Comparison of ENCODE assay signal across 8 cellular contexts in the genomic region with DNA sequence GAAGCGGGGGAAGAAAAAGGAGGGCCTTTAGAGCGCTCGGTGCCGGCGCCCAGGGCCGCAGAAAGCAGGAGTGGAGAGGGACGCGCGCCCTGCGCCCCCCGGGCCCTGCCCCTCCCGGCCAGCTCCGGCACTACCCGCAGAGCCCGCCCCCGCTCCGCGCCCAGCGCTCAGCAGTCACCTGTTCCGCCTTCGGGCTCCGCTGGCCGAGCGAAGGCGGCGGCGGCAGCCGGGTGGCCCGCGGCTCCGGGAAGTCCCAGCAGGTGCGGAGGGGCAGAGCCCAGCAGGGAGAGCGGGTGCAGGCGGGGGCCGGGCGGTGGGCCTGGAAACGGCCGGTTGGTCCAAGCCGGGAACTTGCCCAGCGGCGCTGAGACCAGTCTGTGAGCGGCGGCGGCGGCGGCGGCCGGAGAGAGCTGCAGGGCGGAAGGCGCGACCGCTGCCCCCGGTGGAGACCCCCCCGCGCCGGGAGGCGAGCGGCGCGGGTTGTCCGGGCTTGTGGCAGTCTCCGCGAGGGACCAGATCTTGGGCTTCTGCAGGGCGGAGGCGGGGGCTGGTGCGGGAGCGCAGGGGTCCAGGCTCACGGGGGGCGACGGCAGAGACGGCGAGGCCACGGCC. TPM values are rescaled to one million over a fixed set of nuclear protein-coding genes. Genes with fewer than 3 reads are reported as not detected.
DNase-seq lines count a peak whose midpoint lies in the region; ATAC-seq, FAIRE-seq and TF ChIP-seq lines count a peak whose summit lies in the region.

No MANE protein-coding gene starts in this region.

- TF ChIP-seq RAD21 in H1 (IDR thresholded peaks at IDR 0.05 in 1 of 2, conservative IDR thresholded peaks at IDR 0.05 in 1 of 2; ENCODE audit: low read depth in 2 of 2, low read length in 2 of 2): no peak

- H2BK12ac ChIP-seq in H1 (ENCODE audit: low read depth, low read length): 0 out of 2 replicates have a peak overlapping the region, but pooled peaks have one; percentile 50

- no peaks in the 10 kb centered on the region for H3K79me1 ChIP-seq in H1 (ENCODE audit: low read depth, low read length)

- no peak overlapping the region for H2AK5ac ChIP-seq in H1 (ENCODE audit: low read depth, low read length)

- H3K4ac ChIP-seq in H1 (replicated peaks; ENCODE audit: insufficient read length, low read depth, low read length): no peak overlapping the region

- no peak overlapping the region for H4K91ac ChIP-seq in H1 (replicated peaks; ENCODE audit: insufficient read length, low read length)

- H3K36me3 ChIP-seq in BLaER1 (no peaks in the 10 kb centered on the region), KMS-11 (ENCODE audit: insufficient read depth) (no peaks in the 10 kb centered on the region), H1 (ENCODE audit: control insufficient read depth in 2 of 4, insufficient read depth in 4 of 4, low read length in 3 of 4) (no peaks in the 10 kb centered on the region; a peak in 1 of 8 replicates)

- no peak overlapping the region for H3K14ac ChIP-seq in H1 (ENCODE audit: insufficient read length)

- H3K18ac ChIP-seq in H1 (ENCODE audit: extremely low read depth, low read length): no peak overlapping the region

- no peak overlapping the region for H3K9ac ChIP-seq in BLaER1
- H3K9ac ChIP-seq in KMS-11: peak overlapping the region; percentile 27; the same call in 1 of the 2 replicates
- no peak overlapping the region for H3K9ac ChIP-seq in H1 (replicated peaks in 1 of 4; ENCODE audit: extremely low read depth in 1 of 4, low read depth in 3 of 4, low read length in 3 of 4)

- WGBS in H1 (ENCODE audit: extremely low coverage in 1 of 2, insufficient coverage in 1 of 2, insufficient read length in 1 of 2, insufficient replicate concordance in 2 of 2, low coverage in 1 of 2, low lambda C conversion rate in 2 of 2, missing lambda C conversion rate in 1 of 2), 2 experiments: 1% methylated on average over 41 of the region's 73 CpGs; no CpG with 5 or more reads in 1 of the 2 experiments

- CTCF ChIA-PET in H1 (lab: Charles Lee; ENCODE audit: partially characterized antibody): interaction anchor here (0.6 to 2.3 kb wide), 9 partner anchors 9 to 673 kb away, joined by 3 to 8 read pairs (median 5); no protein-coding TSS in a partner anchor

- H2BK5ac ChIP-seq in H1 (ENCODE audit: low read depth, low read length): no peak overlapping the region; the same call in 1 of the 2 replicates

- H2BK120ac ChIP-seq in H1 (replicated peaks; ENCODE audit: low read depth, low read length): no peak overlapping the region

- H3K79me2 ChIP-seq in KMS-11 (ENCODE audit: insufficient read depth, low read depth) (no peaks in the 10 kb centered on the region), H1 (ENCODE audit: control insufficient read depth in 1 of 2, insufficient read depth in 2 of 2, low read length in 2 of 2) (no peaks in the 10 kb centered on the region)

- FAIRE-seq in H1 (lab: Jason Lieb, UNC): no peak

- no peak for ATAC-seq in GM18873 (IDR thresholded peaks at IDR 0.05; ENCODE audit: low FRiP score, unreplicated experiment)

- peak overlapping the region; percentile 62 for H3K4me3 ChIP-seq in BLaER1
- H3K4me3 ChIP-seq in KMS-11 (IDR thresholded peaks at IDR 0.05; ENCODE audit: insufficient read depth, low read depth, low read length): no peak overlapping the region
- peak overlapping the region; percentile 27 to 93 (median 52); a peak in 7 of 8 replicates for H3K4me3 ChIP-seq in H1 (ENCODE audit: extremely low read depth in 1 of 4, insufficient read depth in 2 of 4, low read depth in 3 of 4, low read length in 4 of 4)

- no peak for TF ChIP-seq EP300 in H1 (IDR thresholded peaks at IDR 0.05; ENCODE audit: borderline replicate concordance in 1 of 2, low read depth in 2 of 2, low read length in 2 of 2)

- TF ChIP-seq POLR2A in H1 (IDR thresholded peaks at IDR 0.05; ENCODE audit: control extremely low read depth in 1 of 2, low read depth in 2 of 2, low read length in 2 of 2): no peak

- H4K20me1 ChIP-seq in BLaER1 (peaks cover 83% of the 10 kb centered on the region), KMS-11 (ENCODE audit: insufficient read depth) (no peaks in the 10 kb centered on the region), H1 (replicated peaks in 1 of 2; ENCODE audit: control insufficient read depth in 1 of 2, insufficient read depth in 2 of 2, low read length in 2 of 2) (peaks cover 9 to 12% of the 10 kb centered on the region in 2 experiments)

- H3K27me3 ChIP-seq in BLaER1: peaks cover 98% of the 10 kb centered on the region
- H3K27me3 ChIP-seq in KMS-11 (ENCODE audit: insufficient read depth, low read depth): no peaks in the 10 kb centered on the region
- H3K27me3 ChIP-seq in H1 (replicated peaks in 1 of 4; ENCODE audit: control insufficient read depth in 3 of 4, extremely low read depth in 1 of 4, insufficient read depth in 3 of 4, low read length in 3 of 4): peaks cover 65 to 87% (median 80%) of the 10 kb centered on the region in 4 experiments

- no peak overlapping the region for H2BK20ac ChIP-seq in H1 (ENCODE audit: low read length)

- H3K4me2 ChIP-seq in BLaER1 (peak overlapping the region; percentile 80), KMS-11 (peak overlapping the region; percentile 25; the same call in 1 of the 2 replicates), H1 (ENCODE audit: insufficient read depth in 1 of 2, low read depth in 2 of 2, low read length in 2 of 2) (peak overlapping the region; percentile 77 to 95)

- TF ChIP-seq CTCF in KMS-11 (conservative IDR thresholded peaks at IDR 0.05; ENCODE audit: low read depth, low read length): no peak
- no peak for TF ChIP-seq CTCF in H1 (IDR thresholded peaks at IDR 0.05; ENCODE audit: control extremely low read depth in 1 of 3, insufficient read depth in 1 of 3, low read depth in 1 of 3, low read length in 3 of 3)

- no peak overlapping the region for H3K23ac ChIP-seq in H1 (ENCODE audit: insufficient read length)

- H3K27ac ChIP-seq in BLaER1 (no peak overlapping the region), KMS-11 (no peak overlapping the region), H1 (ENCODE audit: low read depth, low read length) (no peak overlapping the region)

- H3K9me3 ChIP-seq in BLaER1 (peaks cover 18% of the 10 kb centered on the region; the same call in 1 of the 2 replicates), H1 (ENCODE audit: insufficient read depth in 2 of 2, low read depth in 1 of 2, low read length in 1 of 2) (no peaks in the 10 kb centered on the region)

- peaks cover 32% of the 10 kb centered on the region for H3K23me2 ChIP-seq in H1 (ENCODE audit: low read depth, low read length)

- no peak overlapping the region for H3K56ac ChIP-seq in H1 (replicated peaks; ENCODE audit: insufficient read length, low read depth, low read length)

- POLR2A ChIA-PET in H1 (lab: Charles Lee; ENCODE audit: partially characterized antibody): no interaction called here

- no peak overlapping the region for H2BK15ac ChIP-seq in H1 (ENCODE audit: low read length)

- peaks cover 37% of the 10 kb centered on the region for H3K4me1 ChIP-seq in BLaER1
- no peaks in the 10 kb centered on the region for H3K4me1 ChIP-seq in KMS-11 (ENCODE audit: low read depth, poor library complexity, severe bottlenecking)
- H3K4me1 ChIP-seq in H1 (replicated peaks in 1 of 4; ENCODE audit: control insufficient read depth in 3 of 4, insufficient read depth in 4 of 4, low read length in 3 of 4): peaks cover 0 to 23% (median 16%) of the 10 kb centered on the region in 4 experiments; a peak in 6 of 7 replicates

- H4K8ac ChIP-seq in H1 (ENCODE audit: extremely low read depth, insufficient read depth, low read length): peak overlapping the region; percentile 76; the same call in 1 of the 2 replicates

- DNase-seq in H1 (ENCODE audit: low read depth in 1 of 2, low spot score in 2 of 2) (peak in 1 of 2 experiments; percentile 66), myocyte (ENCODE audit: low read depth) (peak; percentile 72), NCI-H187 (lab: John Stamatoyannopoulos, UW) (no peak), inferior parietal cortex (ENCODE audit: extremely low spot score) (no peak), nucleus accumbens (lab: John Stamatoyannopoulos, UW) (no peak)

- no peak overlapping the region for H4K5ac ChIP-seq in H1 (ENCODE audit: insufficient read length, low read depth, low read length)

- H2AFZ ChIP-seq in KMS-11 (ENCODE audit: low read depth) (peak overlapping the region; percentile 67; the same call in 1 of the 2 replicates), H1 (ENCODE audit: low read length) (no peak overlapping the region)

TF ChIP-seq in H1, 55 proteins besides CTCF, POLR2A, EP300 and RAD21:
- TF ChIP-seq EZH2 (IDR thresholded peaks at IDR 0.05; ENCODE audit: low read depth, low read length, severe bottlenecking) (peak; percentile 25), PHF8 (conservative IDR thresholded peaks at IDR 0.05; ENCODE audit: low read depth, low read length) (no peak), SUZ12 (IDR thresholded peaks at IDR 0.05; ENCODE audit: low read length) (peak; percentile 79), EGR1 (IDR thresholded peaks at IDR 0.05; ENCODE audit: borderline replicate concordance, low read depth, low read length) (peak; percentile 78; the same call in 1 of the 2 replicates)

RNA-seq across cellular contexts. Expression of a gene that starts 2.2 kb away (rescaled TPM):
- 1.6 and 2.9 TPM in 2 replicates for total RNA-seq in H1 (2021; fragmentation: NEBNext Ultra II Directional; extraction: Animal tissue kit (Norgen Biotek cat#: 25700))
- 0.50 and 1.7 TPM in 2 replicates for polyA plus RNA-seq in H1 (2011; rRNA removed)
- 1.6 TPM for polyA plus RNA-seq in H1 (2011; cell fraction: cytosol; rRNA removed)
- 1.5 TPM for polyA plus RNA-seq in H1 (2011; cell fraction: nucleus; rRNA removed)
- 1.2 to 1.8 TPM (median 1.5 TPM) in 4 replicates for polyA plus RNA-seq in H1 (2012, experiment 1 of 2)
- polyA plus RNA-seq in H1 (2012, experiment 2 of 2): 1.2 TPM
- polyA plus RNA-seq in H1 (2013, experiment 1 of 2): 1.6 TPM
- 2.4 TPM for polyA plus RNA-seq in H1 (2013, experiment 2 of 2)
- 0.13 TPM in 1 of 2 replicates, not detected in the other for polyA minus RNA-seq in H1 (2011; rRNA and poly(A)+ RNA removed)
- 2.6 TPM for polyA minus RNA-seq in H1 (2011; cell fraction: cytosol; rRNA and poly(A)+ RNA removed)
- polyA minus RNA-seq in H1 (2011; cell fraction: nucleus; rRNA and poly(A)+ RNA removed): 1.8 TPM
- total RNA-seq in myocyte: 67.1 and 109 TPM in 2 replicates
- polyA plus RNA-seq in myocyte (2012): 25.0 TPM

Comparison
In these comparisons a context has a peak if more than half of its experiments do, and no peak if none do; other contexts are left out.
1. H3K4me2 ChIP-seq: peak in every context shown above with its lines; median percentile 86 in H1; 80 in BLaER1; 25 in KMS-11.
2. RNA of a gene that starts 2.2 kb away (total RNA-seq): 67.1 to 109 TPM in myocyte; 1.6 to 2.9 TPM in H1; every median in the first group is over 10 times any median in the second.